1 cellular context compared by ENCODE assay signal in genomic region chr3:140711043-140711718, GRCh38.
TF ChIP-seq lines count a peak whose summit lies in the region.

No MANE protein-coding gene starts in this region.

TF ChIP-seq in HepG2, 621 proteins besides CTCF, POLR2A, EP300 and RAD21 (continued from another document):
- TF ChIP-seq CEBPZ (IDR thresholded peaks at IDR 0.05; ENCODE audit: low read length) (no peak), ZFP36L1 (CRISPR knock-in tag; IDR thresholded peaks at IDR 0.05) (no peak)
